Comparison of ENCODE assay signal across 9 cellular contexts in the genomic region with DNA sequence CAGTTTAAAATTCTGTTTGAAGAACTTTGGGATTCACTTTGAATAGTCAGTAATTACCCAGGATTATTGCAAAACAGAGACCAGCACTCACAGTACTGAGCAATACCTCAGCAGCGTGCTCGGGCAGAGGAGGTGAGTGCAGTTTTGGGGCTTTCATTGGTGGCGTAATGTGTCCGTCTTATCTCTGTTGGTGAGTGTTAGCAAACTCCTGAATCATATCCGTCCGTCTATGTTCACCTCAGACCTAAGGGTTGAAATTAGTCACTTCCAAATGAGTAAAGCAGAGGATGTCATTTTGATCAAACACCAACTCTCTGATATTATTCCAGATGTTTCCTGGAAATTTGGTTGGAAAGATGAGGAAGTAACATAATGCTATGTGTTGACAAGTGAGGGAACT.
A peak's percentile ranks its signal among the peaks of the same experiment; 100 is the strongest.
DNase-seq lines count a peak whose midpoint lies in the region; ATAC-seq and TF ChIP-seq lines count a peak whose summit lies in the region.
"Had no signal": no experiment of that assay in that cellular context is flagged by ENCODE, and none has a peak within 500 bp of the region (broad histone marks: within the 10 kb centered on the region; RNA-seq: fewer than 3 reads in every experiment).

No MANE protein-coding gene starts in this region.

- intact Hi-C loops in naive thymus-derived CD4-positive, alpha-beta T cell (cut with micrococcal nuclease), result loop anchor here (2.0 to 5.0 kb wide), 3 partner anchors 32 to 55 kb away; no protein-coding TSS in a partner anchor
- intact Hi-C loops in left ventricle myocardium inferior (cut with micrococcal nuclease), result no loop called here

- TF ChIP-seq CTCF in left ventricle myocardium inferior (IDR thresholded peaks at IDR 0.05; ENCODE audit: borderline replicate concordance), result no peak

- no peak overlapping the region for H3K27ac ChIP-seq in naive thymus-derived CD4-positive, alpha-beta T cell (ENCODE audit: low read depth, low read length)
- H3K27ac ChIP-seq in left ventricle myocardium inferior (replicated peaks), result no peak overlapping the region

- H3K27ac Mint-ChIP-seq in T-helper 2 cell treated with Interferon-gamma antibody and Interleukin-4, amounts not matched to agents 5 μg/mL and 100 μg/mL, for 36 hours, result peak overlapping the region; percentile 94
- peak overlapping the region; percentile 82 to 92 for H3K27ac Mint-ChIP-seq in activated naive CD4-positive, alpha-beta T cell treated with anti-CD3 and anti-CD28 coated beads, Interleukin-2, amount 50 U/mL, for 72 hours
- H3K27ac Mint-ChIP-seq in naive thymus-derived CD4-positive, alpha-beta T cell, result peak overlapping the region; percentile 92 to 99 (median 97)

- no peaks in the 10 kb centered on the region for H3K27me3 Mint-ChIP-seq in T-helper 2 cell treated with Interferon-gamma antibody and Interleukin-4, amounts not matched to agents 5 μg/mL and 100 μg/mL, for 36 hours (ENCODE audit: low read depth)
- no peaks in the 10 kb centered on the region for H3K27me3 Mint-ChIP-seq in naive thymus-derived CD4-positive, alpha-beta T cell

- peaks cover 47 to 50% of the 10 kb centered on the region in 2 donors for H3K4me1 ChIP-seq in naive thymus-derived CD4-positive, alpha-beta T cell (ENCODE audit: control insufficient read depth in 2 of 2, insufficient read depth in 2 of 2, low read length in 2 of 2)
- peaks cover 39% of the 10 kb centered on the region for H3K4me1 ChIP-seq in left ventricle myocardium inferior

- DNase-seq in EH (ENCODE audit: low read depth), result peak; percentile 23
- peak; percentile 84 for DNase-seq in T-helper 2 cell treated with Interferon-gamma antibody and Interleukin-4, amounts not matched to agents 5 μg/mL and 100 μg/mL, for 36 hours (ENCODE audit: low spot score)
- peak; percentile 68 to 71 for DNase-seq in activated naive CD4-positive, alpha-beta T cell treated with anti-CD3 and anti-CD28 coated beads, Interleukin-2, amount 50 U/mL, for 72 hours (ENCODE audit: low spot score in 2 of 2)
- DNase-seq in naive thymus-derived CD4-positive, alpha-beta T cell, result peak in 1 of 9 donors; percentile 46
- no peak for DNase-seq in left ventricle myocardium inferior
- DNase-seq in DMS114 treated with DMSO at 0.1 percent for 48 hours (lab: John Stamatoyannopoulos, UW; ENCODE audit: unreplicated experiment), result no peak
- DNase-seq: NCI-H69 had no signal

- peaks cover 75% of the 10 kb centered on the region for H3K4me1 Mint-ChIP-seq in T-helper 2 cell treated with Interferon-gamma antibody and Interleukin-4, amounts not matched to agents 5 μg/mL and 100 μg/mL, for 36 hours (ENCODE audit: low read depth)
- H3K4me1 Mint-ChIP-seq in naive thymus-derived CD4-positive, alpha-beta T cell, result peaks cover 33 to 57% (median 55%) of the 10 kb centered on the region in 7 donors

- POLR2A ChIA-PET in naive thymus-derived CD4-positive, alpha-beta T cell (lab: Charles Lee), result interaction anchor here (0.9 to 4.7 kb wide), 3 partner anchors 16 to 42 kb away, joined by 3 to 24 read pairs (median 5); no protein-coding TSS in a partner anchor

- H3K36me3 ChIP-seq in naive thymus-derived CD4-positive, alpha-beta T cell (ENCODE audit: control insufficient read depth in 2 of 3, insufficient read depth in 3 of 3, low read length in 3 of 3), result peaks cover 0 to 5% (median 0%) of the 10 kb centered on the region in 3 experiments
- H3K36me3 ChIP-seq in left ventricle myocardium inferior, result peaks cover 11% of the 10 kb centered on the region

- H3K27me3 ChIP-seq in naive thymus-derived CD4-positive, alpha-beta T cell (ENCODE audit: control insufficient read depth in 2 of 2, insufficient read depth in 2 of 2, low read length in 2 of 2), result no peaks in the 10 kb centered on the region
- H3K27me3 ChIP-seq in left ventricle myocardium inferior (ENCODE audit: low read depth), result no peaks in the 10 kb centered on the region

- peaks cover 33% of the 10 kb centered on the region for H3K36me3 Mint-ChIP-seq in T-helper 2 cell treated with Interferon-gamma antibody and Interleukin-4, amounts not matched to agents 5 μg/mL and 100 μg/mL, for 36 hours (ENCODE audit: low read depth)
- H3K36me3 Mint-ChIP-seq in activated naive CD4-positive, alpha-beta T cell treated with anti-CD3 and anti-CD28 coated beads, Interleukin-2, amount 50 U/mL, for 72 hours, result peaks cover 16 to 49% of the 10 kb centered on the region in 2 donors
- peaks cover 14 to 35% (median 19%) of the 10 kb centered on the region in 5 donors for H3K36me3 Mint-ChIP-seq in naive thymus-derived CD4-positive, alpha-beta T cell

- peak; percentile 84 to 89 for ATAC-seq in activated naive CD4-positive, alpha-beta T cell treated with anti-CD3 and anti-CD28 coated beads, Interleukin-2, amount 50 U/mL, for 72 hours
- ATAC-seq in naive thymus-derived CD4-positive, alpha-beta T cell, result peak; percentile 41
- ATAC-seq in GM21576 (IDR thresholded peaks at IDR 0.05; ENCODE audit: unreplicated experiment) (no peak), GM19463 (IDR thresholded peaks at IDR 0.05; ENCODE audit: unreplicated experiment) (no peak)

- no peak overlapping the region for H3K4me3 ChIP-seq in naive thymus-derived CD4-positive, alpha-beta T cell (ENCODE audit: low read length)
- H3K4me3 ChIP-seq in left ventricle myocardium inferior, result no peak overlapping the region

- CTCF ChIA-PET in naive thymus-derived CD4-positive, alpha-beta T cell (lab: Charles Lee), result no interaction called here

- peaks cover 7% of the 10 kb centered on the region for H3K9me3 Mint-ChIP-seq in T-helper 2 cell treated with Interferon-gamma antibody and Interleukin-4, amounts not matched to agents 5 μg/mL and 100 μg/mL, for 36 hours
- peaks cover 7 to 10% of the 10 kb centered on the region in 2 donors for H3K9me3 Mint-ChIP-seq in activated naive CD4-positive, alpha-beta T cell treated with anti-CD3 and anti-CD28 coated beads, Interleukin-2, amount 50 U/mL, for 72 hours
- H3K9me3 Mint-ChIP-seq in naive thymus-derived CD4-positive, alpha-beta T cell, result peaks cover 0 to 5% (median 2%) of the 10 kb centered on the region in 11 donors

- peak overlapping the region; percentile 38 for H3K4me3 Mint-ChIP-seq in T-helper 2 cell treated with Interferon-gamma antibody and Interleukin-4, amounts not matched to agents 5 μg/mL and 100 μg/mL, for 36 hours
- H3K4me3 Mint-ChIP-seq in naive thymus-derived CD4-positive, alpha-beta T cell, result peak overlapping the region in 6 of 10 donors; percentile 3 to 77 (median 48)

- no peaks in the 10 kb centered on the region for H3K9me3 ChIP-seq in naive thymus-derived CD4-positive, alpha-beta T cell (ENCODE audit: control insufficient read depth in 2 of 3, low read length in 3 of 3)
- H3K9me3 ChIP-seq in left ventricle myocardium inferior (replicated peaks), result no peaks in the 10 kb centered on the region

Comparison
In these comparisons a context has a peak if more than half of its experiments do, and no peak if none do; other contexts are left out.
1. DNase-seq: peak in EH (single experiment), T-helper 2 cell treated with Interferon-gamma antibody and Interleukin-4, amounts not matched to agents 5 μg/mL and 100 μg/mL, for 36 hours (single experiment) and activated naive CD4-positive, alpha-beta T cell treated with anti-CD3 and anti-CD28 coated beads, Interleukin-2, amount 50 U/mL, for 72 hours (2 of 2); none in left ventricle myocardium inferior (single experiment) and DMS114 treated with DMSO at 0.1 percent for 48 hours (single experiment).
2. ATAC-seq: peak in activated naive CD4-positive, alpha-beta T cell treated with anti-CD3 and anti-CD28 coated beads, Interleukin-2, amount 50 U/mL, for 72 hours (2 of 2) and naive thymus-derived CD4-positive, alpha-beta T cell (single experiment); none in GM21576 (single experiment) and GM19463 (single experiment).
3. Peak in every context shown above with its lines, with median percentiles within 50 percentile points of each other: H3K27ac Mint-ChIP-seq.